Comparison of ENCODE assay signal across 9 cellular contexts in genomic region chr19:4660181-4660791, GRCh38. TPM values are rescaled to one million over a fixed set of nuclear protein-coding genes. Genes with fewer than 3 reads are reported as not detected.
DNase-seq lines count a peak whose midpoint lies in the region; ATAC-seq and TF ChIP-seq lines count a peak whose summit lies in the region.
"Had no signal": no experiment of that assay in that cellular context is flagged by ENCODE, and none has a peak within 500 bp of the region (broad histone marks: within the 10 kb centered on the region; RNA-seq: fewer than 3 reads in every experiment).

No MANE protein-coding gene starts in this region.

- TF ChIP-seq POLR2A in gastrocnemius medialis (IDR thresholded peaks at IDR 0.05) (no peak), thyroid gland (IDR thresholded peaks at IDR 0.05) (no peak)

- H3K4me1 Mint-ChIP-seq in activated CD4-positive, alpha-beta T cell treated with anti-CD3 and anti-CD28 coated beads for 36 hours = no peaks in the 10 kb centered on the region

- intact Hi-C loops in activated CD4-positive, alpha-beta T cell treated with anti-CD3 and anti-CD28 coated beads for 36 hours (cut with DNase I, micrococcal nuclease) = no loop called here
- intact Hi-C loops in gastrocnemius medialis (cut with DNase I; ENCODE audit: low total_unique reads) (no loop called here), thyroid gland (cut with DNase I) (no loop called here)

- TF ChIP-seq CTCF in gastrocnemius medialis (IDR thresholded peaks at IDR 0.05 in 4 of 5, conservative IDR thresholded peaks at IDR 0.05 in 1 of 5) (peak in 4 of 5 experiments; percentile 8 to 54 (median 32)), thyroid gland (IDR thresholded peaks at IDR 0.05) (no peak)

- H3K27ac Mint-ChIP-seq in activated CD4-positive, alpha-beta T cell treated with anti-CD3 and anti-CD28 coated beads for 36 hours = no peak overlapping the region

- POLR2A ChIA-PET in activated CD4-positive, alpha-beta T cell treated with anti-CD3 and anti-CD28 coated beads for 36 hours (lab: Charles Lee) = interaction anchor here (0.6 kb wide), 1 partner anchor 85 kb away, joined by 5 read pairs; no protein-coding TSS in a partner anchor

- no peaks in the 10 kb centered on the region for H3K27me3 ChIP-seq in gastrocnemius medialis
- H3K27me3 ChIP-seq in thyroid gland = no peaks in the 10 kb centered on the region

- H3K9me3 Mint-ChIP-seq in activated CD4-positive, alpha-beta T cell treated with anti-CD3 and anti-CD28 coated beads for 36 hours (ENCODE audit: low read depth) = no peaks in the 10 kb centered on the region
- H3K9me3 Mint-ChIP-seq: CD4-positive, CD25-positive, alpha-beta regulatory T cell had no signal

- H3K9me3 ChIP-seq in gastrocnemius medialis (no peaks in the 10 kb centered on the region), thyroid gland (no peaks in the 10 kb centered on the region)

- 91% methylated on average over 9 to 15 of the region's 15 CpGs for WGBS in thyroid gland, 2 donors

- H3K4me3 ChIP-seq in gastrocnemius medialis (no peak overlapping the region), thyroid gland (replicated peaks in 1 of 3) (no peak overlapping the region)

- H3K4me1 ChIP-seq in gastrocnemius medialis (no peaks in the 10 kb centered on the region), thyroid gland (no peaks in the 10 kb centered on the region)

- H3K27me3 Mint-ChIP-seq in activated CD4-positive, alpha-beta T cell treated with anti-CD3 and anti-CD28 coated beads for 36 hours = no peaks in the 10 kb centered on the region
- H3K27me3 Mint-ChIP-seq: CD4-positive, CD25-positive, alpha-beta regulatory T cell had no signal

- ATAC-seq in activated CD4-positive, alpha-beta T cell treated with anti-CD3 and anti-CD28 coated beads for 36 hours = peak; percentile 67
- ATAC-seq in gastrocnemius medialis = peak in 1 of 2 donors; percentile 45

- in situ Hi-C loops in gastrocnemius medialis (cut with MboI; ENCODE audit: low sequenced_read_pairs in 4 of 4) = no loop called here

- H3K27ac ChIP-seq in gastrocnemius medialis = peak overlapping the region in 2 of 4 donors; percentile 22 to 35
- no peak overlapping the region for H3K27ac ChIP-seq in thyroid gland

- peaks cover 13% of the 10 kb centered on the region for H3K36me3 Mint-ChIP-seq in activated CD4-positive, alpha-beta T cell treated with anti-CD3 and anti-CD28 coated beads for 36 hours (ENCODE audit: low read depth)

- H3K36me3 ChIP-seq in gastrocnemius medialis (peaks cover 0 to 70% of the 10 kb centered on the region in 2 donors), thyroid gland (peaks cover 55% of the 10 kb centered on the region in 2 donors)

- DNase-seq in activated CD4-positive, alpha-beta T cell treated with anti-CD3 and anti-CD28 coated beads for 36 hours = peak; percentile 54
- no peak for DNase-seq in activated CD4-positive, alpha-beta T cell treated with anti-CD3 and anti-CD28 coated beads, Interleukin-2, amount 50 U/mL, for 4 hours
- peak; percentile 44 for DNase-seq in NCI-H2196 (lab: John Stamatoyannopoulos, UW; ENCODE audit: unreplicated experiment)
- DNase-seq in ecto neural progenitor cell (ENCODE audit: low spot score) = peak; percentile 63
- no peak for DNase-seq in gastrocnemius medialis
- no peak for DNase-seq in glomerular visceral epithelial cell (ENCODE audit: extremely low spot score)
- DNase-seq in thyroid gland = no peak
- DNase-seq in NCI-H774 (lab: John Stamatoyannopoulos, UW) = no peak

- no peak overlapping the region for H3K4me3 Mint-ChIP-seq in activated CD4-positive, alpha-beta T cell treated with anti-CD3 and anti-CD28 coated beads for 36 hours
- H3K4me3 Mint-ChIP-seq: CD4-positive, CD25-positive, alpha-beta regulatory T cell had no signal

- CTCF ChIA-PET in activated CD4-positive, alpha-beta T cell treated with anti-CD3 and anti-CD28 coated beads for 36 hours (lab: Charles Lee) = interaction anchor here (1.4 kb wide), 1 partner anchor 22 kb away, joined by 3 read pairs; no protein-coding TSS in a partner anchor

RNA-seq across cellular contexts. Expression of gene MYDGF, which starts 9.9 kb away (rescaled TPM):
- 10 to 100 TPM; 34.7 to 53.8 TPM for total RNA-seq in activated CD4-positive, alpha-beta T cell treated with anti-CD3 and anti-CD28 coated beads for 36 hours
- total RNA-seq in gastrocnemius medialis = 10 to 100 TPM in 2 of 4 donors, 1 to 10 TPM in 2; 8.0 to 12.9 (median 10.1) TPM
- 10 to 100 TPM; 48.0 to 72.6 (median 65.2) TPM for total RNA-seq in thyroid gland

RNA-seq across cellular contexts. Expression of gene TNFAIP8L1, which starts 21.0 kb away (rescaled TPM):
- total RNA-seq in activated CD4-positive, alpha-beta T cell treated with anti-CD3 and anti-CD28 coated beads for 36 hours = 10 to 100 TPM; 14.1 to 15.4 TPM
- total RNA-seq in gastrocnemius medialis (1 to 10 TPM; 1.3 to 2.9 (median 1.7) TPM), thyroid gland (1 to 10 TPM; 3.8 to 9.5 (median 7.8) TPM)

Comparison
In these comparisons a context has a peak if more than half of its experiments do, and no peak if none do; other contexts are left out.
1. DNase-seq: peak in activated CD4-positive, alpha-beta T cell treated with anti-CD3 and anti-CD28 coated beads for 36 hours (single experiment), NCI-H2196 (single experiment) and ecto neural progenitor cell (single experiment); none in activated CD4-positive, alpha-beta T cell treated with anti-CD3 and anti-CD28 coated beads, Interleukin-2, amount 50 U/mL, for 4 hours (0 of 2), gastrocnemius medialis (0 of 2), glomerular visceral epithelial cell (single experiment), thyroid gland (0 of 2) and NCI-H774 (single experiment).
2. CTCF ChIP-seq: peak in gastrocnemius medialis (4 of 5); none in thyroid gland (0 of 6).